ENCODE assay signal across 8 cellular contexts in genomic region chr20:20711413-20711812, GRCh38. TPM values are rescaled to one million over a fixed set of nuclear protein-coding genes. Genes with fewer than 3 reads are reported as not detected.
DNase-seq lines count a peak whose midpoint lies in the region; ATAC-seq and TF ChIP-seq lines count a peak whose summit lies in the region.

No MANE protein-coding gene starts in this region.

- H3K27ac ChIP-seq in GM23338 (ENCODE audit: low read depth), result no peak overlapping the region
- peak overlapping the region; percentile 82 to 95 (median 87) for H3K27ac ChIP-seq in sigmoid colon

- TF ChIP-seq EP300 in sigmoid colon (IDR thresholded peaks at IDR 0.05), result no peak

- H3K36me3 Mint-ChIP-seq in GM23338 (ENCODE audit: low read depth) (no peaks in the 10 kb centered on the region), WTC11 (no peaks in the 10 kb centered on the region)

- peak overlapping the region; percentile 89 for H3K4me2 ChIP-seq in GM23338

- H3K4me3 ChIP-seq in AG04449 (ENCODE audit: low read depth, low read length) (peak overlapping the region; percentile 76), GM23338 (peak overlapping the region; percentile 76), fibroblast of pulmonary artery (replicated peaks; ENCODE audit: low read depth, low read length) (peak overlapping the region; percentile 73), sigmoid colon (peak overlapping the region; percentile 69 to 98 (median 76))

- peaks cover 11% of the 10 kb centered on the region; the same call in 1 of the 2 replicates for H4K20me1 ChIP-seq in GM23338 (replicated peaks; ENCODE audit: insufficient read depth)

- H3K27ac Mint-ChIP-seq in GM23338 (no peak overlapping the region), WTC11 (no peak overlapping the region)

- no peaks in the 10 kb centered on the region for H3K9me3 ChIP-seq in sigmoid colon

- intact Hi-C loops in sigmoid colon (cut with DNase I), result loop anchor here (5.0 to 10.0 kb wide), 2 partner anchors 413 to 591 kb away; partner anchors contain the start of genes KIZ and XRN2

- H3K4me1 ChIP-seq in GM23338 (ENCODE audit: insufficient read depth) (peaks cover 9% of the 10 kb centered on the region), sigmoid colon (peaks cover 0 to 28% (median 26%) of the 10 kb centered on the region in 4 donors)

- ATAC-seq in GM23338 (no peak), WTC11 (no peak), HG03025 (IDR thresholded peaks at IDR 0.05; ENCODE audit: low FRiP score, unreplicated experiment) (no peak)

- no peak for TF ChIP-seq CTCF in AG04449 (IDR thresholded peaks at IDR 0.05; ENCODE audit: insufficient read depth, low read length, missing control alignments)
- TF ChIP-seq CTCF in GM23338 (conservative IDR thresholded peaks at IDR 0.05; ENCODE audit: low read depth in 2 of 2), result peak in 1 of 2 experiments; percentile 14; a peak in 1 of 4 replicates
- no peak for TF ChIP-seq CTCF in WTC11 (IDR thresholded peaks at IDR 0.05)
- TF ChIP-seq CTCF in fibroblast of pulmonary artery (IDR thresholded peaks at IDR 0.05; ENCODE audit: low read length, missing control alignments), result no peak
- no peak for TF ChIP-seq CTCF in sigmoid colon (IDR thresholded peaks at IDR 0.05)

- H3K4me1 Mint-ChIP-seq in GM23338 (peaks cover 17% of the 10 kb centered on the region), WTC11 (peaks cover 17% of the 10 kb centered on the region)

- H3K27me3 ChIP-seq in GM23338 (ENCODE audit: insufficient read depth) (no peaks in the 10 kb centered on the region), sigmoid colon (no peaks in the 10 kb centered on the region)

- H3F3A ChIP-seq in GM23338 (replicated peaks; ENCODE audit: low read depth), result no peaks in the 10 kb centered on the region

- H3K36me3 ChIP-seq in GM23338 (ENCODE audit: insufficient read depth) (no peaks in the 10 kb centered on the region), sigmoid colon (no peaks in the 10 kb centered on the region)

- 9 to 21% methylated on average over 3 of the region's 3 CpGs for WGBS in sigmoid colon, 2 donors

- DNase-seq in AG04449 (ENCODE audit: low read depth, low spot score) (no peak), GM23338 (ENCODE audit: low spot score) (peak; percentile 16), WTC11 (ENCODE audit: low spot score) (no peak), fibroblast of pulmonary artery (ENCODE audit: low read depth) (no peak), sigmoid colon (no peak), middle frontal gyrus (ENCODE audit: extremely low spot score, low spot score) (no peak), NCI-H128 (lab: John Stamatoyannopoulos, UW; ENCODE audit: unreplicated experiment) (no peak)

- CTCF ChIA-PET in AG04449 (lab: Yijun Ruan, JAX) (no interaction called here), WTC11 (lab: Charles Lee) (interaction anchor here (0.6 to 1.0 kb wide), 2 partner anchors 110 to 114 kb away, joined by 3 to 4 read pairs; no protein-coding TSS in a partner anchor)

- H3K9me3 Mint-ChIP-seq in GM23338 (no peaks in the 10 kb centered on the region; the same call in 2 of the 3 replicates), WTC11 (peaks cover 6% of the 10 kb centered on the region; the same call in 1 of the 2 replicates)

- POLR2A ChIA-PET in AG04449 (lab: Yijun Ruan, JAX), result no interaction called here
- POLR2A ChIA-PET in WTC11 (lab: Charles Lee), result no interaction called here

- peaks cover 54% of the 10 kb centered on the region for H3K79me2 ChIP-seq in GM23338 (replicated peaks; ENCODE audit: insufficient read depth)

- H3K27me3 Mint-ChIP-seq in GM23338 (ENCODE audit: insufficient read depth, low read depth, poor library complexity), result peaks cover 3% of the 10 kb centered on the region
- H3K27me3 Mint-ChIP-seq in WTC11 (ENCODE audit: low read depth), result no peaks in the 10 kb centered on the region

- 0 out of 2 replicates have a peak overlapping the region, but pooled peaks have one; percentile 83 for H2AFZ ChIP-seq in GM23338

- no peaks in the 10 kb centered on the region for H3K9me2 ChIP-seq in GM23338 (ENCODE audit: insufficient read depth)

- no peak for TF ChIP-seq POLR2A in sigmoid colon (IDR thresholded peaks at IDR 0.05)

- H3K4me3 Mint-ChIP-seq in GM23338 (peak overlapping the region; percentile 75), WTC11 (peak overlapping the region; percentile 86)

TF ChIP-seq in GM23338, 12 proteins besides CTCF, POLR2A, EP300 and RAD21 (continues in another document):
- TF ChIP-seq NANOG (IDR thresholded peaks at IDR 0.05; ENCODE audit: borderline replicate concordance), result no peak
- no peak for TF ChIP-seq CREB1 (CRISPR knock-in tag; IDR thresholded peaks at IDR 0.05; ENCODE audit: low read depth)
- TF ChIP-seq ETS1 (IDR thresholded peaks at IDR 0.05), result no peak
- no peak for TF ChIP-seq STAT1 (IDR thresholded peaks at IDR 0.05; ENCODE audit: unreplicated experiment)
- TF ChIP-seq EZH2 (IDR thresholded peaks at IDR 0.05; ENCODE audit: low read depth, unreplicated experiment), result no peak

TF ChIP-seq in WTC11, 78 proteins besides CTCF, POLR2A, EP300 and RAD21:
- no peak for TF ChIP-seq ZNF396 (CRISPR knock-in tag; IDR thresholded peaks at IDR 0.05; ENCODE audit: borderline replicate concordance)
- no peak for TF ChIP-seq ZSCAN18 (CRISPR knock-in tag; IDR thresholded peaks at IDR 0.05)
- TF ChIP-seq SMAD4 (CRISPR knock-in tag; IDR thresholded peaks at IDR 0.05), result no peak
- no peak for TF ChIP-seq CREM (CRISPR knock-in tag; IDR thresholded peaks at IDR 0.05)
- no peak for TF ChIP-seq ZNF671 (CRISPR knock-in tag; IDR thresholded peaks at IDR 0.05)
- TF ChIP-seq OVOL2 (CRISPR knock-in tag; IDR thresholded peaks at IDR 0.05; ENCODE audit: borderline replicate concordance), result no peak
- TF ChIP-seq NR1H2 (CRISPR knock-in tag; IDR thresholded peaks at IDR 0.05), result no peak
- no peak for TF ChIP-seq NFATC4 (CRISPR knock-in tag; IDR thresholded peaks at IDR 0.05)
- TF ChIP-seq ARID4B (CRISPR knock-in tag; IDR thresholded peaks at IDR 0.05; ENCODE audit: borderline replicate concordance), result no peak
- TF ChIP-seq FOXP1 (CRISPR knock-in tag; IDR thresholded peaks at IDR 0.05; ENCODE audit: borderline replicate concordance), result no peak
- no peak for TF ChIP-seq IRF1 (CRISPR knock-in tag; IDR thresholded peaks at IDR 0.05)
- no peak for TF ChIP-seq MLX (CRISPR knock-in tag; IDR thresholded peaks at IDR 0.05)
TF ChIP-seq in WTC11: peak in this region for 0.

RNA-seq across cellular contexts. Expression of gene RALGAPA2, which starts 1.0 kb away (rescaled TPM):
- 35.3 and 43.4 TPM in 2 replicates for total RNA-seq in GM23338 (2014; rRNA removed; shearing (Covaris generic))
- polyA plus RNA-seq in GM23338 (2016; fragmentation: Nextera tagmentation; extraction: Ambion mirVana), result 7.8 and 13.1 TPM in 2 replicates
- 18.2 to 20.6 TPM (median 18.6 TPM) in 3 replicates for total RNA-seq in WTC11 (2021)
- 10 to 100 TPM; 17.7 to 19.9 (median 18.8) TPM for total RNA-seq in sigmoid colon
- polyA plus RNA-seq in sigmoid colon, result 10 to 100 TPM in 2 of 3 donors, 1 to 10 TPM in 1; 8.4 to 23.2 (median 12.3) TPM
